Comparison of ENCODE assay signal across 2 cellular contexts in the genomic region with DNA sequence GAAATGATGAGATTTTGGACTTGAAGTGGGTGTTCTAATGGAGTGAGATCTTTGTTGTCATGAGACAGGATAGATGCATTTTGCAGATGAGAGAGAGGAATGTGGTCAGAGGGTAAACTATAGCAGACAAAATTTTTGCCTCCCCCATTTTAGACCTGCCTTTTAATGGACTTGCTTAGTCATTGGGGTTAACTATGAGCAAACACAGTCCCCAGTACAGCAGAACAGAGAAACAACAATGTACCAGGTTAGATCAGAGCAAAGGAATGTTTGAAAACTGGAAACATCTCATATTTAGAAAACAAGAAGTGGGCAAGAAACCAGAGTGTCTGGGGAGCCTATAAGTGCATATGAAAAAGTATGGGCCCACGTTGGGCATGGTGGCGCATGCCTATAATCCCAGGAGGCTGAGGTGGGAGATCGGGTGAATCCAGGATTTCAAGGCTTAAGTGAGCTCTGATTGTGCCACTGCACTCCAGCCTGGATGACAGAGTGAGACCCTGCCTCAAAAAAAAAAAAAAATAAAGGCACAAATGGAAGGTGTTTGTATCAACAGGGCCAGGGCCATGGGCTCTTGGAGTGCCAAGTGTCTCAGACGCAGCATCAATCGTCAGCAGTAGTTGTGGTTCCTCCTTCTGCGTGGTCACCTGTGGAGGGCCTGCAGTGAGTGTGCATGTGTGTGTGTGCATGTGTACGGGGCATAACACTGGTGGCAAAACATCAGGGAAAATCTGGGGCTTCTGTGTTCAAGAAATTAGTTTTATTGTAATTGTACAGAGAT.
TF ChIP-seq lines count a peak whose summit lies in the region.

No MANE protein-coding gene starts in this region.

TF ChIP-seq in IMR-90, 13 proteins besides CTCF, POLR2A, EP300 and RAD21:
- TF ChIP-seq SMC3 (IDR thresholded peaks at IDR 0.05; ENCODE audit: low read depth, low read length): no peak
- no peak for TF ChIP-seq RCOR1 (IDR thresholded peaks at IDR 0.05; ENCODE audit: insufficient replicate concordance, low read length)
- no peak for TF ChIP-seq MXI1 (IDR thresholded peaks at IDR 0.05; ENCODE audit: borderline replicate concordance, low read depth, low read length)
- TF ChIP-seq RFX5 (IDR thresholded peaks at IDR 0.05; ENCODE audit: low read depth, low read length): no peak
- TF ChIP-seq FOS (IDR thresholded peaks at IDR 0.05; ENCODE audit: low read depth, low read length): peak; percentile 60
- TF ChIP-seq, protein P1, sequence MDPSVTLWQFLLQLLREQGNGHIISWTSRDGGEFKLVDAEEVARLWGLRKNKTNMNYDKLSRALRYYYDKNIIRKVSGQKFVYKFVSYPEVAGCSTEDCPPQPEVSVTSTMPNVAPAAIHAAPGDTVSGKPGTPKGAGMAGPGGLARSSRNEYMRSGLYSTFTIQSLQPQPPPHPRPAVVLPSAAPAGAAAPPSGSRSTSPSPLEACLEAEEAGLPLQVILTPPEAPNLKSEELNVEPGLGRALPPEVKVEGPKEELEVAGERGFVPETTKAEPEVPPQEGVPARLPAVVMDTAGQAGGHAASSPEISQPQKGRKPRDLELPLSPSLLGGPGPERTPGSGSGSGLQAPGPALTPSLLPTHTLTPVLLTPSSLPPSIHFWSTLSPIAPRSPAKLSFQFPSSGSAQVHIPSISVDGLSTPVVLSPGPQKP (IDR thresholded peaks at IDR 0.05; ENCODE audit: borderline replicate concordance, low read depth, low read length): no peak
- 0 out of 2 replicates have a peak, but pooled peaks have one; percentile 16 for TF ChIP-seq MAZ (IDR thresholded peaks at IDR 0.05; ENCODE audit: borderline replicate concordance, low read depth, low read length)
- TF ChIP-seq CEBPB (IDR thresholded peaks at IDR 0.05; ENCODE audit: low read depth, low read length): peak; percentile 36; the same call in 1 of the 2 replicates
- TF ChIP-seq, protein P2, sequence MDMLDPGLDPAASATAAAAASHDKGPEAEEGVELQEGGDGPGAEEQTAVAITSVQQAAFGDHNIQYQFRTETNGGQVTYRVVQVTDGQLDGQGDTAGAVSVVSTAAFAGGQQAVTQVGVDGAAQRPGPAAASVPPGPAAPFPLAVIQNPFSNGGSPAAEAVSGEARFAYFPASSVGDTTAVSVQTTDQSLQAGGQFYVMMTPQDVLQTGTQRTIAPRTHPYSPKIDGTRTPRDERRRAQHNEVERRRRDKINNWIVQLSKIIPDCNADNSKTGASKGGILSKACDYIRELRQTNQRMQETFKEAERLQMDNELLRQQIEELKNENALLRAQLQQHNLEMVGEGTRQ (IDR thresholded peaks at IDR 0.05; ENCODE audit: low read depth, low read length): no peak
- no peak for TF ChIP-seq CHD1 (IDR thresholded peaks at IDR 0.05; ENCODE audit: low read depth, low read length)
- TF ChIP-seq MAFK (IDR thresholded peaks at IDR 0.05; ENCODE audit: low read depth, low read length): peak; percentile 37; the same call in 1 of the 2 replicates
- TF ChIP-seq NFE2L2 (IDR thresholded peaks at IDR 0.05; ENCODE audit: low read depth, low read length): peak; percentile 91
- TF ChIP-seq BHLHE40 (IDR thresholded peaks at IDR 0.05; ENCODE audit: low read depth, low read length): no peak

TF ChIP-seq in K562, 482 proteins besides CTCF, POLR2A, EP300 and RAD21 (continues in another document):
- TF ChIP-seq TOE1 (IDR thresholded peaks at IDR 0.05; ENCODE audit: borderline replicate concordance): no peak
- TF ChIP-seq TOE1 (CRISPR knock-in tag; IDR thresholded peaks at IDR 0.05; ENCODE audit: borderline replicate concordance, low read depth): no peak
- TF ChIP-seq PRDM10 (IDR thresholded peaks at IDR 0.05; ENCODE audit: partially characterized antibody): peak; percentile 56
- TF ChIP-seq STAG1 (CRISPR knock-in tag; IDR thresholded peaks at IDR 0.05; ENCODE audit: borderline replicate concordance): no peak
- TF ChIP-seq ZNF384 (IDR thresholded peaks at IDR 0.05; ENCODE audit: low read depth, low read length): no peak
- TF ChIP-seq HNRNPK (IDR thresholded peaks at IDR 0.05; ENCODE audit: low read depth, low read length, poor library complexity, severe bottlenecking): no peak
- peak; percentile 36; the same call in 1 of the 2 replicates for TF ChIP-seq MAFF (IDR thresholded peaks at IDR 0.05; ENCODE audit: low read length)
- TF ChIP-seq RNF2 (IDR thresholded peaks at IDR 0.05): no peak
- no peak for TF ChIP-seq LEF1 (IDR thresholded peaks at IDR 0.05)
- peak; percentile 61 for TF ChIP-seq ZNF316 (IDR thresholded peaks at IDR 0.05)
- no peak for TF ChIP-seq ESRRB (CRISPR knock-in tag; IDR thresholded peaks at IDR 0.05; ENCODE audit: borderline replicate concordance)
- no peak for TF ChIP-seq FOXP1 (CRISPR knock-in tag; IDR thresholded peaks at IDR 0.05)
- no peak for TF ChIP-seq HDAC1 (IDR thresholded peaks at IDR 0.05)
- TF ChIP-seq, protein P3, sequence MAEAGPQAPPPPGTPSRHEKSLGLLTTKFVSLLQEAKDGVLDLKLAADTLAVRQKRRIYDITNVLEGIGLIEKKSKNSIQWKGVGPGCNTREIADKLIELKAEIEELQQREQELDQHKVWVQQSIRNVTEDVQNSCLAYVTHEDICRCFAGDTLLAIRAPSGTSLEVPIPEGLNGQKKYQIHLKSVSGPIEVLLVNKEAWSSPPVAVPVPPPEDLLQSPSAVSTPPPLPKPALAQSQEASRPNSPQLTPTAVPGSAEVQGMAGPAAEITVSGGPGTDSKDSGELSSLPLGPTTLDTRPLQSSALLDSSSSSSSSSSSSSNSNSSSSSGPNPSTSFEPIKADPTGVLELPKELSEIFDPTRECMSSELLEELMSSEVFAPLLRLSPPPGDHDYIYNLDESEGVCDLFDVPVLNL (CRISPR knock-in tag; IDR thresholded peaks at IDR 0.05; ENCODE audit: low read depth): no peak
- TF ChIP-seq SP2 (IDR thresholded peaks at IDR 0.05; ENCODE audit: extremely low read depth, low read depth, low read length, poor library complexity, severe bottlenecking): no peak
- no peak for TF ChIP-seq PKNOX1 (IDR thresholded peaks at IDR 0.05)
- TF ChIP-seq ZNF592 (IDR thresholded peaks at IDR 0.05): 0 out of 2 replicates have a peak, but pooled peaks have one; percentile 19
- no peak for TF ChIP-seq HLTF (IDR thresholded peaks at IDR 0.05)
- TF ChIP-seq PATZ1 (CRISPR knock-in tag; IDR thresholded peaks at IDR 0.05; ENCODE audit: borderline replicate concordance): no peak
- TF ChIP-seq ZFP1 (CRISPR knock-in tag; IDR thresholded peaks at IDR 0.05): no peak
- TF ChIP-seq, protein P4, sequence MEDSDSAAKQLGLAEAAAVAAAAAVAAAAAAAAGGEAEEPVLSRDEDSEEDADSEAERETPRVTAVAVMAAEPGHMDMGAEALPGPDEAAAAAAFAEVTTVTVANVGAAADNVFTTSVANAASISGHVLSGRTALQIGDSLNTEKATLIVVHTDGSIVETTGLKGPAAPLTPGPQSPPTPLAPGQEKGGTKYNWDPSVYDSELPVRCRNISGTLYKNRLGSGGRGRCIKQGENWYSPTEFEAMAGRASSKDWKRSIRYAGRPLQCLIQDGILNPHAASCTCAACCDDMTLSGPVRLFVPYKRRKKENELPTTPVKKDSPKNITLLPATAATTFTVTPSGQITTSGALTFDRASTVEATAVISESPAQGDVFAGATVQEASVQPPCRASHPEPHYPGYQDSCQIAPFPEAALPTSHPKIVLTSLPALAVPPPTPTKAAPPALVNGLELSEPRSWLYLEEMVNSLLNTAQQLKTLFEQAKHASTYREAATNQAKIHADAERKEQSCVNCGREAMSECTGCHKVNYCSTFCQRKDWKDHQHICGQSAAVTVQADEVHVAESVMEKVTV (CRISPR knock-in tag; IDR thresholded peaks at IDR 0.05): no peak
- no peak for TF ChIP-seq PRMT5 (CRISPR knock-in tag; IDR thresholded peaks at IDR 0.05)
- TF ChIP-seq TSHZ1 (CRISPR knock-in tag; IDR thresholded peaks at IDR 0.05): no peak
- TF ChIP-seq SOX6 (IDR thresholded peaks at IDR 0.05): 0 out of 2 replicates have a peak, but pooled peaks have one; percentile 24
